Comparison of ENCODE assay signal across 8 cellular contexts in genomic region chr20:52190437-52191131, GRCh38. TPM values are rescaled to one million over a fixed set of nuclear protein-coding genes. Genes with fewer than 3 reads are reported as not detected.
DNase-seq lines count a peak whose midpoint lies in the region; ATAC-seq and TF ChIP-seq lines count a peak whose summit lies in the region.

No MANE protein-coding gene starts in this region.

- H3K9me3 Mint-ChIP-seq in activated T-cell treated with anti-CD3 and anti-CD28 coated beads, Interleukin-2, amount 50 U/mL, for 4 hours: no peaks in the 10 kb centered on the region
- H3K9me3 Mint-ChIP-seq in neural progenitor cell: no peaks in the 10 kb centered on the region

- WGBS in urinary bladder: 13% methylated on average over 15 of the region's 15 CpGs

- peak overlapping the region; percentile 46 for H3K9ac ChIP-seq in neural progenitor cell

- H4K20me1 ChIP-seq in neural progenitor cell (ENCODE audit: low read depth): no peaks in the 10 kb centered on the region

- H3K36me3 ChIP-seq in neural progenitor cell (no peaks in the 10 kb centered on the region), urinary bladder (ENCODE audit: insufficient read depth) (no peaks in the 10 kb centered on the region)

- H3K4me1 ChIP-seq in neural progenitor cell (peaks cover 6% of the 10 kb centered on the region), urinary bladder (ENCODE audit: insufficient read depth) (no peaks in the 10 kb centered on the region)

- peak; percentile 36 for ATAC-seq in HG02763 (IDR thresholded peaks at IDR 0.05; ENCODE audit: unreplicated experiment)
- ATAC-seq in activated T-cell treated with anti-CD3 and anti-CD28 coated beads, Interleukin-2, amount 50 U/mL, for 4 hours: peak in 1 of 2 donors; percentile 15

- H2AFZ ChIP-seq in neural progenitor cell (replicated peaks): peak overlapping the region; percentile 65

- peaks cover 18% of the 10 kb centered on the region for H3K4me1 Mint-ChIP-seq in activated T-cell treated with anti-CD3 and anti-CD28 coated beads, Interleukin-2, amount 50 U/mL, for 4 hours (ENCODE audit: low read depth)
- H3K4me1 Mint-ChIP-seq in neural progenitor cell: peaks cover 13% of the 10 kb centered on the region

- no peaks in the 10 kb centered on the region for H3K9me3 ChIP-seq in neural progenitor cell (ENCODE audit: low read depth)

- peak overlapping the region; percentile 98 for H3K27ac Mint-ChIP-seq in neural progenitor cell

- peaks cover 17% of the 10 kb centered on the region for H3F3A ChIP-seq in neural progenitor cell (ENCODE audit: low read depth)

- peak overlapping the region; percentile 74 for H3K4me3 ChIP-seq in neural progenitor cell
- peak overlapping the region; percentile 90 for H3K4me3 ChIP-seq in urinary bladder (ENCODE audit: low read depth, low read length)

- peaks cover 42% of the 10 kb centered on the region for H3K79me2 ChIP-seq in neural progenitor cell (ENCODE audit: low read depth)

- H3K27ac ChIP-seq in neural progenitor cell (no peak overlapping the region), urinary bladder (ENCODE audit: low read depth) (peak overlapping the region; percentile 86)

- H3K36me3 Mint-ChIP-seq in activated T-cell treated with anti-CD3 and anti-CD28 coated beads, Interleukin-2, amount 50 U/mL, for 4 hours (ENCODE audit: insufficient read depth): peaks cover 3% of the 10 kb centered on the region
- H3K36me3 Mint-ChIP-seq in neural progenitor cell: peaks cover 6% of the 10 kb centered on the region

- H3K4me3 Mint-ChIP-seq in activated T-cell treated with anti-CD3 and anti-CD28 coated beads, Interleukin-2, amount 50 U/mL, for 4 hours: peak overlapping the region; percentile 93
- H3K4me3 Mint-ChIP-seq in neural progenitor cell: peak overlapping the region; percentile 97

- H3K27me3 Mint-ChIP-seq in activated T-cell treated with anti-CD3 and anti-CD28 coated beads, Interleukin-2, amount 50 U/mL, for 4 hours (ENCODE audit: low read depth): no peaks in the 10 kb centered on the region
- H3K27me3 Mint-ChIP-seq in neural progenitor cell (ENCODE audit: insufficient read depth, low read depth): peaks cover 7% of the 10 kb centered on the region

- TF ChIP-seq CTCF in neural progenitor cell (IDR thresholded peaks at IDR 0.05): no peak

- peak; percentile 51 to 65 for DNase-seq in NCI-H526 (lab: John Stamatoyannopoulos, UW)
- no peak for DNase-seq in NCI-H526 treated with DMSO at 0.1 percent for 48 hours (lab: John Stamatoyannopoulos, UW)
- DNase-seq in NCI-H345 treated with DMSO at 0.1 percent for 48 hours (lab: John Stamatoyannopoulos, UW; ENCODE audit: unreplicated experiment): peak; percentile 30
- DNase-seq in activated T-cell treated with anti-CD3 and anti-CD28 coated beads, Interleukin-2, amount 50 U/mL, for 4 hours: peak; percentile 10
- peak; percentile 23 for DNase-seq in fibroblast of peridontal ligament (ENCODE audit: extremely low read depth)
- peak; percentile 45 for DNase-seq in neural progenitor cell (ENCODE audit: low spot score)

- peak overlapping the region; percentile 87 for H3K4me2 ChIP-seq in neural progenitor cell

- H3K27me3 ChIP-seq in neural progenitor cell: no peaks in the 10 kb centered on the region

RNA-seq across cellular contexts. Expression of gene ZFP64, which starts 1.0 kb away (rescaled TPM):
- total RNA-seq in activated T-cell treated with anti-CD3 and anti-CD28 coated beads, Interleukin-2, amount 50 U/mL, for 4 hours: 10 to 100 TPM; 11.1 to 14.2 (median 11.3) TPM
- total RNA-seq in neural progenitor cell (ENCODE audit: low replicate concordance): 13.7 and 23.1 TPM in 2 replicates
- 18.1 TPM for total RNA-seq in urinary bladder
- polyA plus RNA-seq in urinary bladder: 10.1 TPM
